ENCODE assay signal across 15 cellular contexts in the genomic region with DNA sequence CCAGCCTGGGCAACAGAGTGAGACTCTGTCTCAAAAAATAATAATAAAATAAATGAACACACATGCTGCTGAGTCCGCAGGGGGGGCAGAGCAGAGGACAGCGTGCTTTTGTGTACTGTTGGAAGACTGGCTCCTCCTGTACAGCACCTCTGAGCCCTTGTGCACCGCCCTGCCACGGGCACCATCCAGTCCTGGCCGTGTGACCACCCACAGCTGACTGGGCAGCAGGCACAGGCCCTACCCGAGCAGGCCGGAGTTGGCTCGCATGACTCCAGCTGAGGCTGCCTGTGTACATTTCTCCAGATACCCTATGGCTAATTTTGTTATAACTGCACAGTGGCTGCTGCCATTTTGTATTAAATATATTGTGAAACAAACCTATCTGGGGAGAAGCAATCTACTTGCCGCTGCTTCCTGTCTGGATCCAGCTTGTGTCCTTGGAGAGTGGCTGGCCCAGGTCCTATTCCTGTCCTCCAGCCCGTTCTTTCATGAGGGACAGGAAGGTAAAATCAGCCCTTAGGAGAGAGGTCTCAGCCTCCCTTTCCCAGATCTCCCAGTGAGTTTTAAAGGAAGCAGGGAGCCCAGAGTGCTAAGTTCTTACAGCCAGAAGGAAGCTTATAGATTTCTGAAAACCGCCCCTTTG. TPM values are rescaled to one million over a fixed set of nuclear protein-coding genes. Genes with fewer than 3 reads are reported as not detected.
DNase-seq lines count a peak whose midpoint lies in the region; ATAC-seq and TF ChIP-seq lines count a peak whose summit lies in the region.
"Had no signal": no experiment of that assay in that cellular context is flagged by ENCODE, and none has a peak within 500 bp of the region (broad histone marks: within the 10 kb centered on the region; RNA-seq: fewer than 3 reads in every experiment).

No MANE protein-coding gene starts in this region.

- no peak for TF ChIP-seq POLR2A in breast epithelium (IDR thresholded peaks at IDR 0.05)
- TF ChIP-seq POLR2A in right lobe of liver (IDR thresholded peaks at IDR 0.05), result no peak
- no peak for TF ChIP-seq POLR2A in gastroesophageal sphincter (IDR thresholded peaks at IDR 0.05)

- H3K4me3 ChIP-seq in breast epithelium (no peak overlapping the region), right lobe of liver (no peak overlapping the region), tibial artery (no peak overlapping the region), gastroesophageal sphincter (no peak overlapping the region)
- H3K4me3 ChIP-seq: skin epidermis had no signal

- intact Hi-C loops in breast epithelium (cut with DNase I; ENCODE audit: low total_unique reads) (loop anchor here (10.0 kb wide), 1 partner anchor 55 kb away; no protein-coding TSS in a partner anchor), right lobe of liver (cut with DNase I) (loop anchor here in 1 of 2 donors (10.0 kb wide), 1 partner anchor 75 kb away; a partner anchor contains a TSS), tibial artery (cut with DNase I; ENCODE audit: low total_unique reads) (loop anchor here (10.0 kb wide), 1 partner anchor 355 kb away; no protein-coding TSS in a partner anchor)

- H3K36me3 ChIP-seq in breast epithelium (no peaks in the 10 kb centered on the region), right lobe of liver (peaks cover 0 to 31% (median 17%) of the 10 kb centered on the region in 4 donors), tibial artery (peaks cover 10 to 32% (median 25%) of the 10 kb centered on the region in 3 donors), gastroesophageal sphincter (peaks cover 0 to 44% of the 10 kb centered on the region in 2 donors)

- peak; percentile 32 to 40 (median 38) for ATAC-seq in right lobe of liver
- ATAC-seq in gastroesophageal sphincter, result no peak
- no peak for ATAC-seq in HG03432 (IDR thresholded peaks at IDR 0.05; ENCODE audit: unreplicated experiment)
- ATAC-seq: activated T-helper 17 cell treated with anti-CD3 and anti-CD28 coated beads, Interleukin-2, amount 50 U/mL, for 72 hours; stimulated activated effector memory CD8-positive, alpha-beta T cell treated with anti-CD3 and anti-CD28 coated beads, Interleukin-12 subunit alpha, Interleukin-12 subunit beta, amount 100 ng/mL, for 72 hours had no signal

- no peak for TF ChIP-seq EP300 in gastroesophageal sphincter (IDR thresholded peaks at IDR 0.05)

- H3K4me1 ChIP-seq in breast epithelium (peaks cover 0 to 7% of the 10 kb centered on the region in 2 donors), right lobe of liver (peaks cover 0 to 22% (median 8%) of the 10 kb centered on the region in 4 donors), tibial artery (peaks cover 0 to 19% (median 13%) of the 10 kb centered on the region in 4 donors), gastroesophageal sphincter (peaks cover 0 to 25% (median 2%) of the 10 kb centered on the region in 3 donors)

- H3K27ac ChIP-seq in breast epithelium (peak overlapping the region; percentile 73 to 80), right lobe of liver (peak overlapping the region in 1 of 3 donors; percentile 12), tibial artery (peak overlapping the region; percentile 28 to 42), gastroesophageal sphincter (peak overlapping the region in 1 of 4 donors; percentile 35)
- H3K27ac ChIP-seq: neutrophil, skin epidermis had no signal

- H3K9me3 ChIP-seq in breast epithelium, result no peaks in the 10 kb centered on the region
- H3K9me3 ChIP-seq in right lobe of liver, result no peaks in the 10 kb centered on the region
- no peaks in the 10 kb centered on the region for H3K9me3 ChIP-seq in tibial artery
- H3K9me3 ChIP-seq in gastroesophageal sphincter, result no peaks in the 10 kb centered on the region
- H3K9me3 ChIP-seq: neutrophil had no signal

- 41% methylated on average over 9 of the region's 11 CpGs for WGBS in right lobe of liver (ENCODE audit: insufficient coverage, low coverage, low lambda C conversion rate, missing lambda C conversion rate)
- 65 to 89% methylated on average over 4 to 5 of the region's 11 CpGs for WGBS in gastroesophageal sphincter (ENCODE audit: low coverage in 1 of 2), 2 donors

- TF ChIP-seq CTCF in breast epithelium (IDR thresholded peaks at IDR 0.05) (no peak), right lobe of liver (IDR thresholded peaks at IDR 0.05) (no peak), tibial artery (IDR thresholded peaks at IDR 0.05) (no peak), gastroesophageal sphincter (IDR thresholded peaks at IDR 0.05) (no peak)

- DNase-seq in SHP77 treated with DMSO at 0.1 percent for 48 hours (lab: John Stamatoyannopoulos, UW) (peak; percentile 9), SHP77 (lab: John Stamatoyannopoulos, UW) (no peak), breast epithelium (ENCODE audit: low spot score in 2 of 2) (no peak), right lobe of liver (peak in 1 of 3 donors; percentile 72), tibial artery (no peak), superior temporal gyrus (ENCODE audit: extremely low spot score) (no peak)
- DNase-seq: amniotic stem cell; CD8-positive, alpha-beta memory T cell; HFFc6 had no signal

- no peaks in the 10 kb centered on the region for H3K27me3 ChIP-seq in breast epithelium
- H3K27me3 ChIP-seq in right lobe of liver, result no peaks in the 10 kb centered on the region
- no peaks in the 10 kb centered on the region for H3K27me3 ChIP-seq in tibial artery
- H3K27me3 ChIP-seq in gastroesophageal sphincter, result no peaks in the 10 kb centered on the region
- H3K27me3 ChIP-seq: neutrophil had no signal

RNA-seq across cellular contexts. Expression of a gene that starts 14.6 kb away (rescaled TPM):
- total RNA-seq in breast epithelium, result 10 to 100 TPM; 43.8 to 72.7 (median 62.6) TPM
- total RNA-seq in right lobe of liver, result 100 to 1,000 TPM in 3 of 6 experiments, 10 to 100 TPM in 3; 89.7 to 231 (median 122) TPM
- total RNA-seq in gastroesophageal sphincter, result 10 to 100 TPM; 26.1 to 80.2 (median 50.1) TPM

RNA-seq across cellular contexts. Expression of a gene that starts 20.6 kb away (rescaled TPM):
- total RNA-seq in breast epithelium, result 10 to 100 TPM in 2 of 3 donors, 1 to 10 TPM in 1; 9.9 to 14.6 (median 11.8) TPM
- total RNA-seq in right lobe of liver, result 10 to 100 TPM in 1 of 6 experiments, 1 to 10 TPM in 5; 6.5 to 10.5 (median 9.0) TPM
- total RNA-seq in gastroesophageal sphincter, result 10 to 100 TPM; 19.0 to 26.2 (median 22.8) TPM

RNA-seq across cellular contexts. Expression of a gene that starts 37.7 kb away (rescaled TPM):
- total RNA-seq in breast epithelium (10 to 100 TPM in 2 of 3 donors, 1 to 10 TPM in 1; 9.1 to 19.8 (median 12.1) TPM), right lobe of liver (10 to 100 TPM in 4 of 6 experiments, 1 to 10 TPM in 2; 5.4 to 17.2 (median 11.2) TPM), gastroesophageal sphincter (10 to 100 TPM in 2 of 4 donors, 1 to 10 TPM in 2; 7.2 to 16.2 (median 9.9) TPM)

RNA-seq across cellular contexts. Expression of a gene that starts 50.6 kb away (rescaled TPM):
- 10 to 100 TPM in 1 of 3 donors, 1 to 10 TPM in 2; 8.8 to 10.8 (median 9.3) TPM for total RNA-seq in breast epithelium
- total RNA-seq in right lobe of liver, result 1 to 10 TPM; 2.9 to 5.7 (median 4.8) TPM
- total RNA-seq in gastroesophageal sphincter, result 10 to 100 TPM in 2 of 4 donors, 1 to 10 TPM in 2; 7.8 to 18.4 (median 11.7) TPM

Comparison
In these comparisons a context has a peak if more than half of its experiments do, and no peak if none do; other contexts are left out.
1. ATAC-seq: peak in right lobe of liver (4 of 4); none in gastroesophageal sphincter (single experiment) and HG03432 (single experiment).